21 cellular contexts compared by ENCODE assay signal in the genomic region with DNA sequence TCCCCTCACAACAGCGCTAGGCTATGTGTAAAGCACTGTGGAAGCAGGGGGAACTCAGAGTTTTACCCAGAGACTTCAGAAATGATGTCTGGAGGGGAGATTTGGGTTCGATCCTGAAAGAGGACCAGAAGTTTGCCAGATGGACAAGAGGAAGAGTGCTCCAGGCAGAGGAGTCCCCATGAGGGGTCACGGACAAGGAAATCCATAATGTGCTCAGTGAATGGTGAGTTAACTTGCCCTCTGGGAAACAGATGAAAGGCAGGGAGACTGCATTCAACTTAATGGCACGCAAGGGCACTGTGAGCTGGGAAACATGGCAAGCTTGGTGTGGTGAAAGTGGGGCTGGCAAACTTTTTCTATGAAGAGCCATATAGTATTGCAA. TPM values are rescaled to one million over a fixed set of nuclear protein-coding genes. Genes with fewer than 3 reads are reported as not detected.
DNase-seq lines count a peak whose midpoint lies in the region; ATAC-seq, FAIRE-seq and TF ChIP-seq lines count a peak whose summit lies in the region.
"Had no signal": no experiment of that assay in that cellular context is flagged by ENCODE, and none has a peak within 500 bp of the region (broad histone marks: within the 10 kb centered on the region; RNA-seq: fewer than 3 reads in every experiment).

No MANE protein-coding gene starts in this region.

- H3K9me2 ChIP-seq in hepatocyte (replicated peaks; ENCODE audit: insufficient read depth) = no peaks in the 10 kb centered on the region

- H3K4me2 ChIP-seq in astrocyte (ENCODE audit: low read length) (peak overlapping the region; percentile 12), hepatocyte (no peak overlapping the region)
- H3K4me2 ChIP-seq: GM23338, KMS-11 had no signal

- H3K27ac Mint-ChIP-seq in HFFc6 (peak overlapping the region; percentile 89), astrocyte (ENCODE audit: unreplicated experiment) (peak overlapping the region; percentile 69)
- H3K27ac Mint-ChIP-seq: B cell; CD4-positive, CD25-positive, alpha-beta regulatory T cell; GM23338 had no signal

- H4K20me1 ChIP-seq in astrocyte (ENCODE audit: insufficient read depth, low read length) (no peaks in the 10 kb centered on the region), hepatocyte (ENCODE audit: insufficient read depth, poor library complexity, severe bottlenecking) (no peaks in the 10 kb centered on the region)

- no peak overlapping the region for H2AFZ ChIP-seq in astrocyte (ENCODE audit: low read depth, low read length)
- no peak overlapping the region for H2AFZ ChIP-seq in hepatocyte
- H2AFZ ChIP-seq: GM23338 had no signal

- intact Hi-C loops in posterior vena cava (cut with DNase I) = loop anchor here (10.0 kb wide), 2 partner anchors 56 to 114 kb away; no protein-coding TSS in a partner anchor

- no peak overlapping the region for H3K27ac ChIP-seq in astrocyte (ENCODE audit: low read depth, low read length)
- H3K27ac ChIP-seq in hepatocyte = peak overlapping the region; percentile 54
- H3K27ac ChIP-seq: KMS-11 had no signal

- no peak overlapping the region for H3K9ac ChIP-seq in astrocyte (ENCODE audit: low read length)
- H3K9ac ChIP-seq: KMS-11 had no signal

- H3K79me2 ChIP-seq in astrocyte (ENCODE audit: insufficient read depth, low read length) (no peaks in the 10 kb centered on the region), hepatocyte (no peaks in the 10 kb centered on the region)

- no peak for FAIRE-seq in astrocyte (lab: Jason Lieb, UNC)
- FAIRE-seq: D721Med, RCC 7860 had no signal

- H3K27me3 Mint-ChIP-seq in HFFc6 (ENCODE audit: insufficient read depth) (no peaks in the 10 kb centered on the region; the same call in 1 of the 2 replicates), astrocyte (ENCODE audit: low read depth, unreplicated experiment) (no peaks in the 10 kb centered on the region)

- peaks cover 60% of the 10 kb centered on the region for H3K4me1 Mint-ChIP-seq in HFFc6 (ENCODE audit: low read depth)
- peaks cover 32% of the 10 kb centered on the region for H3K4me1 Mint-ChIP-seq in astrocyte (ENCODE audit: low read depth, unreplicated experiment)
- H3K4me1 Mint-ChIP-seq: B cell had no signal

- H3K4me1 ChIP-seq in astrocyte (ENCODE audit: insufficient read depth, low read length) (peaks cover 19% of the 10 kb centered on the region), hepatocyte (ENCODE audit: insufficient read depth) (no peaks in the 10 kb centered on the region)

- DNase-seq in HFFc6 = no peak
- DNase-seq in astrocyte (ENCODE audit: low read depth) = no peak
- DNase-seq in hepatocyte (ENCODE audit: low spot score) = no peak
- DNase-seq in posterior vena cava (ENCODE audit: low spot score) = peak; percentile 12
- DNase-seq in inferior parietal cortex (ENCODE audit: extremely low spot score) = no peak
- DNase-seq: CD4-positive, CD25-positive, alpha-beta regulatory T cell; DMS79 treated with DMSO at 0.1 percent for 48 hours; NCI-H1436 treated with DMSO at 0.1 percent for 48 hours; NCI-H2029 treated with DMSO at 0.1 percent for 48 hours; NCI-H2171 treated with DMSO at 0.1 percent for 48 hours; NCI-H510A; NCI-H82; SHP77 had no signal

- H3K9me3 ChIP-seq in astrocyte (ENCODE audit: insufficient read depth, low read depth, low read length) (no peaks in the 10 kb centered on the region), hepatocyte (ENCODE audit: low read depth) (no peaks in the 10 kb centered on the region)

- WGBS in hepatocyte (ENCODE audit: low lambda C conversion rate, missing lambda C conversion rate) = 88% methylated on average over 4 of the region's 4 CpGs

- H3K36me3 Mint-ChIP-seq in HFFc6 (ENCODE audit: low read depth) = no peaks in the 10 kb centered on the region
- H3K36me3 Mint-ChIP-seq in astrocyte (ENCODE audit: low read depth, unreplicated experiment) = no peaks in the 10 kb centered on the region
- H3K36me3 Mint-ChIP-seq: CD4-positive, CD25-positive, alpha-beta regulatory T cell had no signal

- H3K4me3 Mint-ChIP-seq in HFFc6 = peak overlapping the region; percentile 60
- no peak overlapping the region for H3K4me3 Mint-ChIP-seq in astrocyte (ENCODE audit: unreplicated experiment)
- H3K4me3 Mint-ChIP-seq: B cell; CD4-positive, CD25-positive, alpha-beta regulatory T cell; GM23338 had no signal

- no peaks in the 10 kb centered on the region for H3K27me3 ChIP-seq in astrocyte (ENCODE audit: insufficient read depth, low read length)
- no peaks in the 10 kb centered on the region for H3K27me3 ChIP-seq in hepatocyte

- ATAC-seq in HG03354 (IDR thresholded peaks at IDR 0.05; ENCODE audit: poor library complexity, severe bottlenecking, unreplicated experiment) = no peak
- no peak for ATAC-seq in GM19035 (IDR thresholded peaks at IDR 0.05; ENCODE audit: unreplicated experiment)
- ATAC-seq: GM23338, HCT116 had no signal

- H3K9me3 Mint-ChIP-seq in HFFc6 (no peaks in the 10 kb centered on the region), astrocyte (ENCODE audit: unreplicated experiment) (no peaks in the 10 kb centered on the region)
- H3K9me3 Mint-ChIP-seq: GM23338 had no signal

- H3K4me3 ChIP-seq in astrocyte (ENCODE audit: insufficient read depth, low read depth, low read length) = no peak overlapping the region
- no peak overlapping the region for H3K4me3 ChIP-seq in hepatocyte
- H3K4me3 ChIP-seq: GM23338 had no signal

- no peaks in the 10 kb centered on the region for H3K36me3 ChIP-seq in astrocyte (ENCODE audit: insufficient read depth, low read length)
- no peaks in the 10 kb centered on the region for H3K36me3 ChIP-seq in hepatocyte (replicated peaks; ENCODE audit: insufficient read depth, low read depth)

- TF ChIP-seq CTCF in HFFc6 (IDR thresholded peaks at IDR 0.05) (no peak), astrocyte (IDR thresholded peaks at IDR 0.05; ENCODE audit: insufficient read depth, low read depth, low read length) (no peak), hepatocyte (IDR thresholded peaks at IDR 0.05; ENCODE audit: poor library complexity) (no peak)

RNA-seq across cellular contexts. Expression of a gene that starts 6.0 kb away (rescaled TPM):
- total RNA-seq in HFFc6 (2021; fragmentation: NEBNext Ultra II Directional; extraction: Animal tissue kit (Norgen Biotek cat#: 25700)) = 10 to 100 TPM; 31.2 to 37.4 (median 34.3) TPM
- total RNA-seq in astrocyte (47.2 and 62.6 TPM in 2 replicates), hepatocyte (17.1 and 21.3 TPM in 2 replicates), posterior vena cava (10 to 100 TPM; 28.1 to 31.3 TPM)
- polyA plus RNA-seq in hepatocyte = 13.7 and 15.4 TPM in 2 replicates
- total RNA-seq: B cell had no signal
- polyA plus RNA-seq: CD4-positive, CD25-positive, alpha-beta regulatory T cell had no signal
